9 cellular contexts compared by ENCODE assay signal in the genomic region with DNA sequence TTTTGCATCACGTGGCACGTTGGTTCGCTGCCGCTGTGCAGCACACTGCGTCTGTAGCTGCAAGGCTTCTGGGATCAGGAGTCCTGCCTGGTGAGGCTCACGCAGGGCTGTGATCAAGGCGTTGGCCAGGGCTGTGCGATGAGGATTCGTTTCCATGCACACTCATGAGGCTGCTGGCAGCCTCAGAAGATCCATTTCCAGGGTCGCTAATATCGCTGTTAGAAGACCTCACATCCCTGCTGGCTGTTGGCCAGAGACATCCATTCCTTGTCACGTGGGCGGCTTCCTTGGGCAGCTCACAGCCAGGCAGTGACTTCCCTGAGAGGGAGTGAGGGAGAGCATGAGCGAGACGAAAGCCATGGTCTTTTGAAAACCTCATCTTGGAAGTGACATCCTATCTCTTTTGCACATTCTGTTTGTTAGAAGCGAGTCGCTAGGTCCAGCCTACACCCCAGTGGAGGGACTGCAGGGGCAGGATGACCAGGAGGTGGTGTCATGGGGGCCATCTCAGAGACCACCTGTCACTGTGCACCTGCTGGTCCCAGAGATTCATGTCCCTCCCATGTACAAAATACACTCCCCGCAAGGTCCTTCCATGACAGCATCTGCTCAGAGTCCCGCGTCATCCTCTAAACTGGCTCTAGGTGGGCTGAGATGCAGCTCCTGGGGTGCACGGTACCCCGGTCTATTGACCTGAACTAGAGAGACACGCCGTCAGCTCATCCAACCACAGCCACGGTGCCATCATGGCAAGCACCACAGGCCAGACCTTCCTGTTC. TPM values are rescaled to one million over a fixed set of nuclear protein-coding genes. Genes with fewer than 3 reads are reported as not detected.
DNase-seq lines count a peak whose midpoint lies in the region; ATAC-seq, FAIRE-seq and TF ChIP-seq lines count a peak whose summit lies in the region.
"Had no signal": no experiment of that assay in that cellular context is flagged by ENCODE, and none has a peak within 500 bp of the region (broad histone marks: within the 10 kb centered on the region; RNA-seq: fewer than 3 reads in every experiment).

No MANE protein-coding gene starts in this region.

- no peaks in the 10 kb centered on the region for H3K9me3 ChIP-seq in keratinocyte (ENCODE audit: control insufficient read depth, low read depth, low read length)
- H3K9me3 ChIP-seq: thyroid gland had no signal

- peaks cover 53% of the 10 kb centered on the region for H3K4me1 Mint-ChIP-seq in activated CD4-positive, alpha-beta T cell treated with anti-CD3 and anti-CD28 coated beads for 36 hours
- peaks cover 88% of the 10 kb centered on the region for H3K4me1 Mint-ChIP-seq in brain

- dilution Hi-C loops in keratinocyte (cut with MboI; ENCODE audit: extremely low pct_ligation_motif_present, low sequenced_read_pairs): no loop called here

- peak overlapping the region; percentile 78 for H3K27ac Mint-ChIP-seq in activated CD4-positive, alpha-beta T cell treated with anti-CD3 and anti-CD28 coated beads for 36 hours
- H3K27ac Mint-ChIP-seq in brain: peak overlapping the region; percentile 75 to 95 (median 85)

- no peaks in the 10 kb centered on the region for H3K36me3 Mint-ChIP-seq in activated CD4-positive, alpha-beta T cell treated with anti-CD3 and anti-CD28 coated beads for 36 hours (ENCODE audit: low read depth)
- no peaks in the 10 kb centered on the region for H3K36me3 Mint-ChIP-seq in brain

- H3K79me2 ChIP-seq in keratinocyte (ENCODE audit: control insufficient read depth, insufficient read depth, low read length): no peaks in the 10 kb centered on the region

- no peak for FAIRE-seq in keratinocyte (lab: Jason Lieb, UNC)

- CTCF ChIA-PET in activated CD4-positive, alpha-beta T cell treated with anti-CD3 and anti-CD28 coated beads for 36 hours (lab: Charles Lee): interaction anchor here (0.7 kb wide), 1 partner anchor 13 kb away, joined by 3 read pairs; no protein-coding TSS in a partner anchor

- H4K20me1 ChIP-seq in keratinocyte (ENCODE audit: control insufficient read depth, extremely low read depth, insufficient read depth, low read length): peaks cover 3% of the 10 kb centered on the region

- H3K36me3 ChIP-seq in keratinocyte (ENCODE audit: control insufficient read depth in 2 of 2, extremely low read depth in 1 of 2, insufficient read depth in 2 of 2, low read length in 2 of 2): no peaks in the 10 kb centered on the region
- H3K36me3 ChIP-seq: thyroid gland had no signal

- no peak overlapping the region for H2AFZ ChIP-seq in keratinocyte (ENCODE audit: control insufficient read depth, low read length)

- TF ChIP-seq CTCF in brain (conservative IDR thresholded peaks at IDR 0.05) (no peak), keratinocyte (optimal IDR thresholded peaks at IDR 0.05 in 1 of 3, IDR thresholded peaks at IDR 0.05 in 1 of 3, conservative IDR thresholded peaks at IDR 0.05 in 1 of 3; ENCODE audit: extremely low read depth in 1 of 3, insufficient read depth in 2 of 3, low read length in 3 of 3) (no peak)

- POLR2A ChIA-PET in activated CD4-positive, alpha-beta T cell treated with anti-CD3 and anti-CD28 coated beads for 36 hours (lab: Charles Lee): no interaction called here

- H3K27me3 Mint-ChIP-seq in activated CD4-positive, alpha-beta T cell treated with anti-CD3 and anti-CD28 coated beads for 36 hours: no peaks in the 10 kb centered on the region
- no peaks in the 10 kb centered on the region for H3K27me3 Mint-ChIP-seq in brain

- peak overlapping the region; percentile 25 for H3K4me2 ChIP-seq in keratinocyte (ENCODE audit: control insufficient read depth, extremely low read depth, insufficient read depth, low read depth, low read length)

- peaks cover 23% of the 10 kb centered on the region for H3K27me3 ChIP-seq in keratinocyte (ENCODE audit: control insufficient read depth, extremely low read depth, insufficient read depth, low read length)
- H3K27me3 ChIP-seq: thyroid gland had no signal

- H3K9ac ChIP-seq in keratinocyte (ENCODE audit: control insufficient read depth, extremely low read depth, insufficient read depth, low read length): no peak overlapping the region

- intact Hi-C loops in activated CD4-positive, alpha-beta T cell treated with anti-CD3 and anti-CD28 coated beads for 36 hours (cut with DNase I, micrococcal nuclease): no loop called here

- DNase-seq in activated CD4-positive, alpha-beta T cell treated with anti-CD3 and anti-CD28 coated beads for 36 hours: no peak
- no peak for DNase-seq in activated CD4-positive, alpha-beta T cell treated with anti-CD3 and anti-CD28 coated beads, Interleukin-2, amount 50 U/mL, for 4 hours
- DNase-seq in keratinocyte (ENCODE audit: low read depth, low spot score) (no peak), substantia nigra (lab: John Stamatoyannopoulos, UW) (peak in 21 of 49 donors; percentile 27 to 88 (median 49)), SHP77 treated with DMSO at 0.1 percent for 48 hours (lab: John Stamatoyannopoulos, UW) (no peak)
- no peak for DNase-seq in stimulated activated naive CD8-positive, alpha-beta T cell treated with anti-CD3 and anti-CD28 coated beads, Interleukin-15, Interleukin-2, amounts not matched to agents 100 U/mL and 50 U/mL, for 24 hours

- no peaks in the 10 kb centered on the region for H3K4me1 ChIP-seq in keratinocyte (ENCODE audit: control insufficient read depth, extremely low read depth, insufficient read depth, low read length)

- H3K27ac ChIP-seq in keratinocyte (ENCODE audit: control insufficient read depth, insufficient read depth, low read length) (no peak overlapping the region), substantia nigra (ENCODE audit: low read depth, low read length, poor library complexity, severe bottlenecking) (peak overlapping the region; percentile 37)
- H3K27ac ChIP-seq: thyroid gland had no signal

- H3K9me1 ChIP-seq in keratinocyte (ENCODE audit: control insufficient read depth, extremely low read depth, insufficient read depth, low read length): no peaks in the 10 kb centered on the region

- no peak for ATAC-seq in activated CD4-positive, alpha-beta T cell treated with anti-CD3 and anti-CD28 coated beads for 36 hours
- ATAC-seq in HG03135 (IDR thresholded peaks at IDR 0.05; ENCODE audit: unreplicated experiment): no peak
- ATAC-seq in stimulated activated naive CD8-positive, alpha-beta T cell treated with anti-CD3 and anti-CD28 coated beads, Interleukin-15, Interleukin-2, amounts not matched to agents 100 U/mL and 50 U/mL, for 24 hours: no peak

- no peak overlapping the region for H3K4me3 Mint-ChIP-seq in activated CD4-positive, alpha-beta T cell treated with anti-CD3 and anti-CD28 coated beads for 36 hours
- H3K4me3 Mint-ChIP-seq in brain: peak overlapping the region in 4 of 5 experiments; percentile 32 to 54 (median 49)

- H3K4me3 ChIP-seq in keratinocyte (ENCODE audit: control insufficient read depth in 2 of 3, extremely low read depth in 1 of 3, insufficient read depth in 2 of 3, low read depth in 1 of 3, low read length in 3 of 3): no peak overlapping the region
- H3K4me3 ChIP-seq: thyroid gland had no signal

- no peaks in the 10 kb centered on the region for H3K9me3 Mint-ChIP-seq in activated CD4-positive, alpha-beta T cell treated with anti-CD3 and anti-CD28 coated beads for 36 hours (ENCODE audit: low read depth)
- H3K9me3 Mint-ChIP-seq in brain: no peaks in the 10 kb centered on the region

RNA-seq across cellular contexts. Expression of gene RGS12, which starts 12.2 kb away (rescaled TPM):
- total RNA-seq in activated CD4-positive, alpha-beta T cell treated with anti-CD3 and anti-CD28 coated beads for 36 hours: 1 to 10 TPM; 8.0 to 9.4 TPM
- polyA plus RNA-seq in brain (ENCODE audit: insufficient read depth, low read depth, low replicate concordance) (59.4 TPM), keratinocyte (25.2 to 43.6 TPM (median 34.0 TPM) in 3 replicates)
- 30.3 TPM for polyA plus RNA-seq in keratinocyte (2011; ENCODE audit: low read depth)
- polyA plus RNA-seq in keratinocyte (2011; cell fraction: cytosol; rRNA removed): 16.7 and 31.8 TPM in 2 replicates
- polyA plus RNA-seq in keratinocyte (2011; cell fraction: nucleus; rRNA removed): 65.7 and 72.3 TPM in 2 replicates
- polyA plus RNA-seq in keratinocyte (2012; ENCODE audit: low replicate concordance): 52.5 and 56.8 TPM in 2 replicates
- 28.3 to 64.5 TPM (median 33.2 TPM) in 3 replicates for polyA minus RNA-seq in keratinocyte
- 60.2 TPM for polyA minus RNA-seq in keratinocyte (2011; cell fraction: cytosol; rRNA and poly(A)+ RNA removed)
- 46.2 and 130 TPM in 2 replicates for polyA minus RNA-seq in keratinocyte (2011; cell fraction: nucleus; rRNA and poly(A)+ RNA removed)

RNA-seq across cellular contexts. Expression of gene MSANTD1, which starts 56.1 kb away (rescaled TPM):
- total RNA-seq in activated CD4-positive, alpha-beta T cell treated with anti-CD3 and anti-CD28 coated beads for 36 hours: under 1 TPM; 0.46 to 0.69 TPM
- 0.51 TPM for polyA plus RNA-seq in brain (ENCODE audit: insufficient read depth, low read depth, low replicate concordance)
- polyA plus RNA-seq in keratinocyte: 0.05 to 0.13 TPM in 2 of 3 replicates, not detected in the other
- not detected for polyA plus RNA-seq in keratinocyte (2011; ENCODE audit: low read depth)
- not detected in 2 replicates for polyA plus RNA-seq in keratinocyte (2011; cell fraction: cytosol; rRNA removed)
- 0.70 and 1.1 TPM in 2 replicates for polyA plus RNA-seq in keratinocyte (2011; cell fraction: nucleus; rRNA removed)
- polyA plus RNA-seq in keratinocyte (2012; ENCODE audit: low replicate concordance): 0.06 and 0.21 TPM in 2 replicates
- 0.30 to 0.93 TPM (median 0.33 TPM) in 3 replicates for polyA minus RNA-seq in keratinocyte
- polyA minus RNA-seq in keratinocyte (2011; cell fraction: cytosol; rRNA and poly(A)+ RNA removed): not detected
- 1.6 and 4.0 TPM in 2 replicates for polyA minus RNA-seq in keratinocyte (2011; cell fraction: nucleus; rRNA and poly(A)+ RNA removed)
